8 cellular contexts compared by ENCODE assay signal in the genomic region with DNA sequence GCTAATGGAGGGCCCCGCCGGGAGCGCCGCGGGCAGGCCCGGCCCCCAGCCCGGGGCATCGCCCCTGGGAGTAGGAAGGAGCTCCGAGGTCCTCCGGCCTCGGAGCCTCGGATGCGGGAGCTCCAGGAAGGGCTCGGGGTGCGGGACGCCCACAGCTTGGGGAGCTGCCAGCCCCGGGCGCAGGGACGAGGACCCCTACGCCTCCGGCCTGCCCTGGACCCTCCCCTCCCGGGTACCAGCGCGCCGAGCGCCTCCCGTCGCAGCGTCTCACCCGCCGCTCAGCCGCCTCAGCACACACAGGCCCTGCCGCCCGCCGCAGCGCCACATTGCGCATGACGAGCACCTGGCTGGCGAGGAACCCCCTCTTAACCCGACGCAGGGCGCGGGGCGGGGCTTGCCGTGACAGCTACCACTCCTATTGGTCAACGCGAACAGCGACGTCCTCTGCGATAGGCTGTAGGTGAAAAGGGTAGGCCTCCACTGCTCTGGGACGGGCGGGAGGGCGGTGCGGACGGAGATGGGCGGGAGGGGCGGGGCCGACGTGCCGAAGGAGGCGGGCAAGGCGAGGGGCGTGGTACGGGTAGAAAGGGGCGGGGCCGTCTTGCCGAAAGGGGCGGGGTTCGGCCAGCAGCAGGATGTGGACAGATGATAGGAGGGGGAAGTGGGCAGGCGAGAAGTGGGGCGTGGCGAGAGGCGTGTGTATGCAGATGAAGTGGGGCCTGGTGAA.
DNase-seq lines count a peak whose midpoint lies in the region; ATAC-seq and TF ChIP-seq lines count a peak whose summit lies in the region.

A gene with protein sequence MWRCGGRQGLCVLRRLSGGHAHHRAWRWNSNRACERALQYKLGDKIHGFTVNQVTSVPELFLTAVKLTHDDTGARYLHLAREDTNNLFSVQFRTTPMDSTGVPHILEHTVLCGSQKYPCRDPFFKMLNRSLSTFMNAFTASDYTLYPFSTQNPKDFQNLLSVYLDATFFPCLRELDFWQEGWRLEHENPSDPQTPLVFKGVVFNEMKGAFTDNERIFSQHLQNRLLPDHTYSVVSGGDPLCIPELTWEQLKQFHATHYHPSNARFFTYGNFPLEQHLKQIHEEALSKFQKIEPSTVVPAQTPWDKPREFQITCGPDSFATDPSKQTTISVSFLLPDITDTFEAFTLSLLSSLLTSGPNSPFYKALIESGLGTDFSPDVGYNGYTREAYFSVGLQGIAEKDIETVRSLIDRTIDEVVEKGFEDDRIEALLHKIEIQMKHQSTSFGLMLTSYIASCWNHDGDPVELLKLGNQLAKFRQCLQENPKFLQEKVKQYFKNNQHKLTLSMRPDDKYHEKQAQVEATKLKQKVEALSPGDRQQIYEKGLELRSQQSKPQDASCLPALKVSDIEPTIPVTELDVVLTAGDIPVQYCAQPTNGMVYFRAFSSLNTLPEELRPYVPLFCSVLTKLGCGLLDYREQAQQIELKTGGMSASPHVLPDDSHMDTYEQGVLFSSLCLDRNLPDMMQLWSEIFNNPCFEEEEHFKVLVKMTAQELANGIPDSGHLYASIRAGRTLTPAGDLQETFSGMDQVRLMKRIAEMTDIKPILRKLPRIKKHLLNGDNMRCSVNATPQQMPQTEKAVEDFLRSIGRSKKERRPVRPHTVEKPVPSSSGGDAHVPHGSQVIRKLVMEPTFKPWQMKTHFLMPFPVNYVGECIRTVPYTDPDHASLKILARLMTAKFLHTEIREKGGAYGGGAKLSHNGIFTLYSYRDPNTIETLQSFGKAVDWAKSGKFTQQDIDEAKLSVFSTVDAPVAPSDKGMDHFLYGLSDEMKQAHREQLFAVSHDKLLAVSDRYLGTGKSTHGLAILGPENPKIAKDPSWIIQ (minus strand): TSS at position 337 of the 727 bp plus-strand sequence. CDS start 10 bp downstream, at position 327.

- in situ Hi-C loops in GM18951 (cut with MboI; ENCODE audit: low sequenced_read_pairs, unreplicated experiment): no loop called here

- ATAC-seq in HG03196 (IDR thresholded peaks at IDR 0.05; ENCODE audit: unreplicated experiment): peak; percentile 97

- DNase-seq in AG08396 (ENCODE audit: low spot score) (peak; percentile 99), NCI-H345 (lab: John Stamatoyannopoulos, UW) (peak; percentile 96), iris pigment epithelial cell (ENCODE audit: low read depth) (peak; percentile 99)
- DNase-seq in activated CD4-positive, CD25-positive, alpha-beta regulatory T cell (lab: John Stamatoyannopoulos, UW): peak; percentile 99 to 100 (median 100)
- peak; percentile 99 for DNase-seq in central memory CD4-positive, alpha-beta T cell
- peak; percentile 98 for DNase-seq in stimulated activated CD4-positive, alpha-beta T cell treated with anti-CD3 and anti-CD28 coated beads, Interleukin-12 subunit alpha, Interleukin-12 subunit beta, amount 100 ng/mL, for 4 hours

- TF ChIP-seq POLR2A in GM18951 (IDR thresholded peaks at IDR 0.05; ENCODE audit: extremely low read depth, insufficient read depth, insufficient read length): peak; percentile 99

Comparison
In these comparisons a context has a peak if more than half of its experiments do, and no peak if none do; other contexts are left out.
1. Peak in every context shown above with its lines: DNase-seq and ATAC-seq.